ENCODE assay signal across 18 cellular contexts in the genomic region with DNA sequence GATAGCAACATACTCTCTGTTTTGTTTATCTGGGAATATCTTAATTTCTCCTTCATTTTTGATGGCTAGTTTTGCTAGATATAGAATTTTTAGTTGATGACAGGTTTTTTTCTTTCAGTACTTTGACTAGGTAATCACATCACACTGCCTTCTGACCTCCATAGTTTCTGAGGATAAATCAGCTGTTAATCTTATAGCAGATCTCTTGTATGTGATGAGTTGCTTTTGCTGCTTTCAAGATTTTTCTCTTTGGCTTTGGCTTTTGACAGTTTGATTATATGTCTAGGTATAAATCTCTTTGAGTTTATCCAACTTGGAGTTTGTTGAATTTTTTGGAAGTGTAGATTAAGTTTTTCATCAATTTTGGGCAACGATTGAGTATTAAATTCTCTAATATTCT.
A peak's percentile ranks its signal among the peaks of the same experiment; 100 is the strongest.
DNase-seq lines count a peak whose midpoint lies in the region; ATAC-seq and TF ChIP-seq lines count a peak whose summit lies in the region.
"Had no signal": no experiment of that assay in that cellular context is flagged by ENCODE, and none has a peak within 500 bp of the region (broad histone marks: within the 10 kb centered on the region; RNA-seq: fewer than 3 reads in every experiment).

No MANE protein-coding gene starts in this region.

- no peak for TF ChIP-seq CTCF in fibroblast of villous mesenchyme (IDR thresholded peaks at IDR 0.05; ENCODE audit: insufficient read depth, low read depth, low read length)

- ATAC-seq in HG03175 (IDR thresholded peaks at IDR 0.05; ENCODE audit: unreplicated experiment) (no peak), HG02970 (IDR thresholded peaks at IDR 0.05; ENCODE audit: low FRiP score, unreplicated experiment) (no peak), GM19455 (IDR thresholded peaks at IDR 0.05; ENCODE audit: unreplicated experiment) (no peak)
- ATAC-seq: A549; CD8-positive, alpha-beta T cell had no signal

- no peak overlapping the region for H3K4me3 ChIP-seq in fibroblast of villous mesenchyme (ENCODE audit: low read depth, low read length)
- H3K4me3 ChIP-seq: A549, thyroid gland had no signal

- peak; percentile 2 for DNase-seq in NCI-H1092 treated with DMSO at 0.1 percent for 48 hours (lab: John Stamatoyannopoulos, UW)
- DNase-seq in NCI-H1092 (lab: John Stamatoyannopoulos, UW), result no peak
- DNase-seq in LHCN-M2 (ENCODE audit: low read depth), result peak; percentile 11
- peak; percentile 39 for DNase-seq in SW480 (ENCODE audit: low spot score)
- peak; percentile 4 for DNase-seq in fibroblast of villous mesenchyme (ENCODE audit: low read depth)
- DNase-seq: activated CD4-positive, alpha-beta T cell treated with anti-CD3 and anti-CD28 coated beads, Interleukin-2, amount 50 U/mL, for 1 hour; activated naive CD8-positive, alpha-beta T cell treated with anti-CD3 and anti-CD28 coated beads for 36 hours; activated T-cell treated with anti-CD3 and anti-CD28 coated beads, Interleukin-2, amount 50 U/mL, for 24 hours; CD8-positive, alpha-beta T cell; cerebellar nuclear complex; NCI-H146; stimulated activated CD4-positive, alpha-beta T cell treated with anti-CD3 and anti-CD28 coated beads, Interleukin-4, amount 100 ng/mL, for 1 hour; T1000; thyroid gland had no signal
